Comparison of ENCODE assay signal across 9 cellular contexts in the genomic region with DNA sequence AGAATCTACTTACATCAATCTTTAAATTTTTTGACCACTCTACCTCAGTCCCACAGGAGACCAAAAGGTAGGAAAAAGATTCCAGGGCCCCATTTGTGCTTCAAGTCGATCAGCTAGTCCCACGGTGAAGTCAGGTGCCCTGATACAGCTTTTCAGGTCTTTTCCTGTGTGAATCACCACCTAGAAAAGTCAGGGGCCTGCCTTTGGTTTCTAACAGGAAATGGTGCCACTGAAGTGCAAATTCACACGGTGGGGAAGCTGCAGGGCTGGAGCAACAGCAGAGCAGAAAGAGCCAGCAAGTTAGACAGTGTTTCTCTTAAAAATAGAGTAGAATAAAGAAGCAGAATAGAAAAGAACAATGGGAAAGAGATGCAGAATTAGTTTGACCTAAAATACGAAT.
A peak's percentile ranks its signal among the peaks of the same experiment; 100 is the strongest.
DNase-seq lines count a peak whose midpoint lies in the region; ATAC-seq and TF ChIP-seq lines count a peak whose summit lies in the region.
"Had no signal": no experiment of that assay in that cellular context is flagged by ENCODE, and none has a peak within 500 bp of the region (broad histone marks: within the 10 kb centered on the region; RNA-seq: fewer than 3 reads in every experiment).

No MANE protein-coding gene starts in this region.

- peak; percentile 40 for TF ChIP-seq POLR2A in GM15510 (IDR thresholded peaks at IDR 0.05; ENCODE audit: borderline replicate concordance, extremely low read depth, insufficient read length)

- POLR2A ChIA-PET in OCI-LY7 (lab: Charles Lee): interaction anchor here (0.6 to 2.1 kb wide), 12 partner anchors 9 to 136 kb away, joined by 3 to 21 read pairs (median 5); no protein-coding TSS in a partner anchor

- TF ChIP-seq CTCF in OCI-LY7 (conservative IDR thresholded peaks at IDR 0.05; ENCODE audit: low read length) (no peak), neural progenitor cell (IDR thresholded peaks at IDR 0.05) (no peak)

- peaks cover 32% of the 10 kb centered on the region; the same call in 1 of the 2 replicates for H3K79me2 ChIP-seq in OCI-LY7 (ENCODE audit: insufficient read depth, low read depth, low read length)
- no peaks in the 10 kb centered on the region for H3K79me2 ChIP-seq in neural progenitor cell (ENCODE audit: low read depth)

- H4K20me1 ChIP-seq in OCI-LY7 (ENCODE audit: insufficient read depth, low read length) (no peaks in the 10 kb centered on the region), neural progenitor cell (ENCODE audit: low read depth) (no peaks in the 10 kb centered on the region)

- H3K27ac Mint-ChIP-seq in activated naive CD4-positive, alpha-beta T cell treated with anti-CD3 and anti-CD28 coated beads, Interleukin-2, amount 50 U/mL, for 24 hours: peak overlapping the region; percentile 93
- H3K27ac Mint-ChIP-seq in neural progenitor cell: peak overlapping the region; percentile 86

- H3K4me1 Mint-ChIP-seq in activated naive CD4-positive, alpha-beta T cell treated with anti-CD3 and anti-CD28 coated beads, Interleukin-2, amount 50 U/mL, for 24 hours: peaks cover 96% of the 10 kb centered on the region
- H3K4me1 Mint-ChIP-seq in neural progenitor cell: peaks cover 29% of the 10 kb centered on the region

- intact Hi-C loops in OCI-LY7 (cut with micrococcal nuclease; ENCODE audit: unreplicated experiment): loop anchor here (1.0 to 10.0 kb wide), 5 partner anchors 36 to 258 kb away; partner anchors contain the start of gene KLF12

- H2AFZ ChIP-seq in OCI-LY7 (ENCODE audit: low read length) (peak overlapping the region; percentile 70), neural progenitor cell (replicated peaks) (no peak overlapping the region)

- H3K27ac ChIP-seq in OCI-LY7 (ENCODE audit: low read depth, low read length, poor library complexity, severe bottlenecking): peak overlapping the region; percentile 83
- H3K27ac ChIP-seq in neural progenitor cell: no peak overlapping the region
- H3K27ac ChIP-seq: neutrophil had no signal

- H3K4me1 ChIP-seq in OCI-LY7 (ENCODE audit: insufficient read depth, low read length, poor library complexity, severe bottlenecking) (peaks cover 48% of the 10 kb centered on the region), neural progenitor cell (peaks cover 18% of the 10 kb centered on the region)

- peak overlapping the region; percentile 86 for H3K4me3 Mint-ChIP-seq in activated naive CD4-positive, alpha-beta T cell treated with anti-CD3 and anti-CD28 coated beads, Interleukin-2, amount 50 U/mL, for 24 hours
- H3K4me3 Mint-ChIP-seq in neural progenitor cell: peak overlapping the region; percentile 77

- CTCF ChIA-PET in OCI-LY7 (lab: Charles Lee; ENCODE audit: unreplicated experiment): interaction anchor here (0.8 kb wide), 1 partner anchor 35 kb away, joined by 3 read pairs; no protein-coding TSS in a partner anchor

- no TSS peak for BruUV-seq in OCI-LY7 (replicated peaks; lab: Mats Ljungman, UMichigan)

- H3K9me3 ChIP-seq in OCI-LY7 (ENCODE audit: low read length): peaks cover 38% of the 10 kb centered on the region
- no peaks in the 10 kb centered on the region for H3K9me3 ChIP-seq in neural progenitor cell (ENCODE audit: low read depth)
- H3K9me3 ChIP-seq: neutrophil had no signal

- H3K9ac ChIP-seq in neural progenitor cell: no peak overlapping the region

- no peaks in the 10 kb centered on the region for H3F3A ChIP-seq in neural progenitor cell (ENCODE audit: low read depth)

- peaks cover 28% of the 10 kb centered on the region for H3K9me3 Mint-ChIP-seq in activated naive CD4-positive, alpha-beta T cell treated with anti-CD3 and anti-CD28 coated beads, Interleukin-2, amount 50 U/mL, for 24 hours
- peaks cover 7% of the 10 kb centered on the region for H3K9me3 Mint-ChIP-seq in neural progenitor cell

- H3K4me2 ChIP-seq in OCI-LY7 (ENCODE audit: low read length): peak overlapping the region; percentile 89
- H3K4me2 ChIP-seq in neural progenitor cell: no peak overlapping the region

- H3K27me3 ChIP-seq in neural progenitor cell: no peaks in the 10 kb centered on the region
- H3K27me3 ChIP-seq: neutrophil had no signal

- peaks cover 24% of the 10 kb centered on the region for H3K36me3 Mint-ChIP-seq in activated naive CD4-positive, alpha-beta T cell treated with anti-CD3 and anti-CD28 coated beads, Interleukin-2, amount 50 U/mL, for 24 hours
- H3K36me3 Mint-ChIP-seq in neural progenitor cell: peaks cover 18% of the 10 kb centered on the region

- peak; percentile 96 for ATAC-seq in HG02642 (IDR thresholded peaks at IDR 0.05; ENCODE audit: poor library complexity, unreplicated experiment)

- DNase-seq in OCI-LY7 (ENCODE audit: low spot score) (peak; percentile 82), neural progenitor cell (ENCODE audit: low spot score) (no peak), cerebellar cortex (ENCODE audit: low spot score) (no peak), OCI-M2 (lab: John Stamatoyannopoulos, UW; ENCODE audit: unreplicated experiment) (no peak), AML-193 (lab: John Stamatoyannopoulos, UW) (no peak)

- no peaks in the 10 kb centered on the region for H3K9me2 ChIP-seq in OCI-LY7 (ENCODE audit: insufficient read depth, low read length)

- peaks cover 43% of the 10 kb centered on the region for H3K36me3 ChIP-seq in OCI-LY7 (ENCODE audit: insufficient read depth, low read length)
- H3K36me3 ChIP-seq in neural progenitor cell: no peaks in the 10 kb centered on the region
- H3K36me3 ChIP-seq: neutrophil had no signal

- peak overlapping the region; percentile 56 for H3K4me3 ChIP-seq in OCI-LY7 (ENCODE audit: low read depth, low read length, poor library complexity, severe bottlenecking)
- H3K4me3 ChIP-seq in neural progenitor cell: no peak overlapping the region

- H3K27me3 Mint-ChIP-seq in activated naive CD4-positive, alpha-beta T cell treated with anti-CD3 and anti-CD28 coated beads, Interleukin-2, amount 50 U/mL, for 24 hours: no peaks in the 10 kb centered on the region
- no peaks in the 10 kb centered on the region for H3K27me3 Mint-ChIP-seq in neural progenitor cell (ENCODE audit: insufficient read depth, low read depth)
